ENCODE assay signal across 8 cellular contexts in the genomic region with DNA sequence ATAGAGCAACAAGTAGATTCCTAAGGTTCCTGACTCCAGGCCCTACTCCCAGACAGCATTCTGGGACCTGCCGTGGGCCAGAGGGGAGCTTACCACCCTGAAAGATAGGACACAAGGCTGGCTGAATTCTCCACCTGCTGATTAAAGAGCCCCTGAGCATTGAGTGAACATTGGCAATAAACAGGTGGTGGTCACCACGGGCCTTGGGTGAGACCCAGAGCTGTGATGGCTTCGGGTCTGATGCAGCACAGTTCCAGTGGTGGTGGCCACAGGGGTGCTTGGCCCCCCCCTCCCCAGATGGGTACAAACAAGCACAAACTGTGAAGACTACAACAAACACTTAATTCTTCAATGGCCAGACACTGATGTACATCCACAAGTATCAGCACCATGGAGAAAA.
"Had no signal": no experiment of that assay in that cellular context is flagged by ENCODE, and none has a peak within 500 bp of the region (broad histone marks: within the 10 kb centered on the region; RNA-seq: fewer than 3 reads in every experiment).

No MANE protein-coding gene starts in this region.

- H3K4me3 ChIP-seq: GM12878 had no signal

- ATAC-seq: GM12878 had no signal

- FAIRE-seq: G401.6, GM12878, GM12891, GM12892, GM18507, GM19239 had no signal

- DNase-seq: GDM1, GF-D8 had no signal
